Comparison of ENCODE assay signal across 1 cellular context in genomic region chr17:42180922-42181850, GRCh38.
TF ChIP-seq lines count a peak whose summit lies in the region.

Gene KCNH4, minus strand, starts transcription at chr17:42181142. Its CDS starts 197 bp downstream, at chr17:42180945.

TF ChIP-seq in HEK293, 187 proteins besides CTCF, POLR2A, EP300 and RAD21 (continued from another document):
- TF ChIP-seq ZBTB6 (tag by site-specific recombination; IDR thresholded peaks at IDR 0.05) = 0 out of 2 replicates have a peak, but pooled peaks have one; percentile 22
- peak; percentile 74 for TF ChIP-seq ZFHX2 (tag by site-specific recombination; conservative IDR thresholded peaks at IDR 0.05)
- TF ChIP-seq KLF1 (tag by site-specific recombination; IDR thresholded peaks at IDR 0.05) = peak; percentile 96
- TF ChIP-seq SP7 (tag by site-specific recombination; IDR thresholded peaks at IDR 0.05) = peak; percentile 55; the same call in 1 of the 2 replicates
- peak; percentile 54 for TF ChIP-seq GLIS2 (tag by site-specific recombination; IDR thresholded peaks at IDR 0.05)
- 0 out of 2 replicates have a peak, but pooled peaks have one; percentile 32 for TF ChIP-seq ZNF398 (tag by site-specific recombination; IDR thresholded peaks at IDR 0.05)
- no peak for TF ChIP-seq ZNF239 (tag by site-specific recombination; IDR thresholded peaks at IDR 0.05)
- TF ChIP-seq ZNF585B (tag by site-specific recombination; IDR thresholded peaks at IDR 0.05) = no peak
- TF ChIP-seq PBX3 (CRISPR knock-in tag; IDR thresholded peaks at IDR 0.05) = 0 out of 2 replicates have a peak, but pooled peaks have one; percentile 47
- TF ChIP-seq KLF16 (tag by site-specific recombination; IDR thresholded peaks at IDR 0.05) = peak; percentile 82; the same call in 1 of the 2 replicates
- no peak for TF ChIP-seq ZNF138 (tag by site-specific recombination; IDR thresholded peaks at IDR 0.05; ENCODE audit: borderline replicate concordance)
- TF ChIP-seq INSM2 (tag by site-specific recombination; IDR thresholded peaks at IDR 0.05) = no peak
- TF ChIP-seq ZBTB21 (tag by site-specific recombination; IDR thresholded peaks at IDR 0.05) = no peak
- peak; percentile 20; the same call in 1 of the 2 replicates for TF ChIP-seq ZNF335 (tag by site-specific recombination; conservative IDR thresholded peaks at IDR 0.05)
- no peak for TF ChIP-seq ZNF558 (tag by site-specific recombination; IDR thresholded peaks at IDR 0.05)
- no peak for TF ChIP-seq ZNF292 (tag by site-specific recombination; IDR thresholded peaks at IDR 0.05; ENCODE audit: borderline replicate concordance, low read depth)
- peak; percentile 52 for TF ChIP-seq ZNF654 (tag by site-specific recombination; IDR thresholded peaks at IDR 0.05; ENCODE audit: low read depth)
- no peak; the same call in 1 of the 2 replicates for TF ChIP-seq ZSCAN30 (tag by site-specific recombination; IDR thresholded peaks at IDR 0.05)
- 0 out of 2 replicates have a peak, but pooled peaks have one; percentile 14 for TF ChIP-seq YY1 (tag by site-specific recombination; IDR thresholded peaks at IDR 0.05)
- TF ChIP-seq ZNF501 (tag by site-specific recombination; IDR thresholded peaks at IDR 0.05) = no peak
- TF ChIP-seq ZNF175 (tag by site-specific recombination; IDR thresholded peaks at IDR 0.05) = no peak
- TF ChIP-seq ZNF629 (tag by site-specific recombination; IDR thresholded peaks at IDR 0.05) = no peak
- no peak for TF ChIP-seq ZNF148 (tag by site-specific recombination; IDR thresholded peaks at IDR 0.05; ENCODE audit: borderline replicate concordance)
- no peak for TF ChIP-seq TCF7L2 (IDR thresholded peaks at IDR 0.05; ENCODE audit: borderline replicate concordance, low read depth, low read length)
- no peak for TF ChIP-seq SCRT2 (tag by site-specific recombination; IDR thresholded peaks at IDR 0.05)
TF ChIP-seq in HEK293: peak in this region for 30.
